10 cellular contexts compared by ENCODE assay signal in genomic region chr2:75481041-75481836, GRCh38.
DNase-seq lines count a peak whose midpoint lies in the region; FAIRE-seq and TF ChIP-seq lines count a peak whose summit lies in the region.
"Had no signal": no experiment of that assay in that cellular context is flagged by ENCODE, and none has a peak within 500 bp of the region (broad histone marks: within the 10 kb centered on the region; RNA-seq: fewer than 3 reads in every experiment).

No MANE protein-coding gene starts in this region.

- no peak overlapping the region for H3K4me2 ChIP-seq in mammary epithelial cell (ENCODE audit: insufficient read depth, low read depth, low read length)

- BruUV-seq in mammary epithelial cell (replicated peaks; lab: Mats Ljungman, UMichigan): no TSS peak

- no peaks in the 10 kb centered on the region for H3K79me2 ChIP-seq in mammary epithelial cell (ENCODE audit: insufficient read depth, low read length)

- peaks cover 4% of the 10 kb centered on the region for H3K4me1 Mint-ChIP-seq in osteocyte (ENCODE audit: unreplicated experiment)

- H3K27ac Mint-ChIP-seq in osteocyte (ENCODE audit: unreplicated experiment): no peak overlapping the region

- FAIRE-seq in kidney (lab: Jason Lieb, UNC): no peak
- FAIRE-seq: A204.1 had no signal

- in situ Hi-C loops in mammary epithelial cell (cut with MboI; ENCODE audit: low sequenced_read_pairs in 2 of 2): no loop called here

- TF ChIP-seq CTCF in mammary epithelial cell (conservative IDR thresholded peaks at IDR 0.05 in 1 of 2, IDR thresholded peaks at IDR 0.05 in 1 of 2; ENCODE audit: extremely low read depth in 1 of 2, insufficient read depth in 1 of 2, low read depth in 1 of 2, low read length in 2 of 2) (peak; percentile 47 to 48), osteocyte (IDR thresholded peaks at IDR 0.05) (peak; percentile 31), kidney (IDR thresholded peaks at IDR 0.05; ENCODE audit: borderline replicate concordance, extremely low read depth, insufficient read depth) (no peak)

- no peaks in the 10 kb centered on the region for H3K36me3 Mint-ChIP-seq in osteocyte (ENCODE audit: unreplicated experiment)

- WGBS in mammary epithelial cell (ENCODE audit: low coverage, missing lambda C conversion rate): 84% methylated on average over 6 of the region's 6 CpGs

- H3K9me3 ChIP-seq in mammary epithelial cell (replicated peaks; ENCODE audit: insufficient read depth, low read length) (no peaks in the 10 kb centered on the region), kidney (ENCODE audit: control insufficient read depth in 1 of 2, low read length in 2 of 2) (no peaks in the 10 kb centered on the region)

- H3K36me3 ChIP-seq in mammary epithelial cell (ENCODE audit: insufficient read depth, low read length) (no peaks in the 10 kb centered on the region), kidney (ENCODE audit: control insufficient read depth in 1 of 2, insufficient read depth in 2 of 2, low read length in 2 of 2) (no peaks in the 10 kb centered on the region)

- no peak overlapping the region for H3K9ac ChIP-seq in mammary epithelial cell (ENCODE audit: insufficient read depth, low read length)
- H3K9ac ChIP-seq in kidney (ENCODE audit: low read length in 2 of 2): no peak overlapping the region

- peak; percentile 6 for DNase-seq in NCI-H1105 treated with DMSO at 0.1 percent for 48 hours (lab: John Stamatoyannopoulos, UW)
- DNase-seq in NCI-H1105 (lab: John Stamatoyannopoulos, UW): no peak
- peak; percentile 78 for DNase-seq in NCI-H2029 (lab: John Stamatoyannopoulos, UW)
- DNase-seq in mammary epithelial cell: peak; percentile 12
- no peak for DNase-seq in osteocyte (ENCODE audit: extremely low spot score, unreplicated experiment)
- DNase-seq in C1 segment of cervical spinal cord (lab: John Stamatoyannopoulos, UW): no peak
- no peak for DNase-seq in islet precursor cell
- DNase-seq in kidney: no peak
- DNase-seq: activated effector memory CD4-positive, alpha-beta T cell treated with Interleukin-2 at 50 U/mL for 16 hours had no signal

- H3K27me3 ChIP-seq in mammary epithelial cell (ENCODE audit: insufficient read depth, low read length): no peaks in the 10 kb centered on the region

- intact Hi-C loops in mammary epithelial cell (cut with micrococcal nuclease) (no loop called here), kidney (cut with DNase I) (no loop called here)

- CTCF ChIA-PET in mammary epithelial cell (lab: Charles Lee; ENCODE audit: low non-redundant PET): no interaction called here

- no peaks in the 10 kb centered on the region for H4K20me1 ChIP-seq in mammary epithelial cell (ENCODE audit: insufficient read depth, low read length)

- H3K4me1 ChIP-seq in mammary epithelial cell (ENCODE audit: insufficient read depth, low read length) (no peaks in the 10 kb centered on the region), kidney (ENCODE audit: control insufficient read depth in 1 of 2, insufficient read depth in 1 of 2, low read depth in 1 of 2, low read length in 2 of 2) (no peaks in the 10 kb centered on the region)

- no peak overlapping the region for H3K4me3 Mint-ChIP-seq in osteocyte (ENCODE audit: unreplicated experiment)

- H3K27ac ChIP-seq in mammary epithelial cell (ENCODE audit: insufficient read depth, low read depth, low read length) (no peak overlapping the region), kidney (ENCODE audit: low read depth in 2 of 2, low read length in 2 of 2) (no peak overlapping the region)

- no peaks in the 10 kb centered on the region for H3K9me3 Mint-ChIP-seq in osteocyte (ENCODE audit: unreplicated experiment)

- dilution Hi-C loops in mammary epithelial cell (cut with HindIII; ENCODE audit: low sequenced_read_pairs): no loop called here

- no peaks in the 10 kb centered on the region for H3K27me3 Mint-ChIP-seq in osteocyte (ENCODE audit: unreplicated experiment)

- H2AFZ ChIP-seq in mammary epithelial cell (ENCODE audit: low read depth, low read length): no peak overlapping the region

- H3K4me3 ChIP-seq in mammary epithelial cell (replicated peaks in 1 of 3; ENCODE audit: insufficient read depth in 1 of 3, low read depth in 2 of 3, low read length in 3 of 3) (no peak overlapping the region), kidney (ENCODE audit: low read length in 2 of 2) (no peak overlapping the region)

Comparison
In these comparisons a context has a peak if more than half of its experiments do, and no peak if none do; other contexts are left out.
1. DNase-seq: peak in NCI-H1105 treated with DMSO at 0.1 percent for 48 hours (single experiment), NCI-H2029 (single experiment) and mammary epithelial cell (single experiment); none in NCI-H1105 (single experiment), osteocyte (single experiment), C1 segment of cervical spinal cord (0 of 14), islet precursor cell (single experiment) and kidney (single experiment).